8 cellular contexts compared by ENCODE assay signal in genomic region chr17:51258756-51259573, GRCh38. TPM values are rescaled to one million over a fixed set of nuclear protein-coding genes. Genes with fewer than 3 reads are reported as not detected.
A peak's percentile ranks its signal among the peaks of the same experiment; 100 is the strongest.
DNase-seq lines count a peak whose midpoint lies in the region; ATAC-seq and TF ChIP-seq lines count a peak whose summit lies in the region.

No MANE protein-coding gene starts in this region.

- peaks cover 63% of the 10 kb centered on the region for H3K4me1 Mint-ChIP-seq in activated CD8-positive, alpha-beta T cell treated with anti-CD3 and anti-CD28 coated beads, Interleukin-2, amount 10 ng/mL, durations not matched to agents 7 days and 5 days (ENCODE audit: low read depth)

- no peak for TF ChIP-seq CTCF in omental fat pad (IDR thresholded peaks at IDR 0.05)

- H3K4me3 Mint-ChIP-seq in activated CD8-positive, alpha-beta T cell treated with anti-CD3 and anti-CD28 coated beads, Interleukin-2, amount 10 ng/mL, durations not matched to agents 7 days and 5 days, result peak overlapping the region; percentile 88

- DNase-seq in COR-L47 (lab: John Stamatoyannopoulos, UW) (peak; percentile 0), HuH-7 (ENCODE audit: low spot score) (peak; percentile 26), globus pallidus (ENCODE audit: low spot score) (peak; percentile 40), pons (ENCODE audit: low spot score) (peak; percentile 68), omental fat pad (ENCODE audit: low spot score) (no peak), NCI-H1694 treated with DMSO at 0.1 percent for 48 hours (lab: John Stamatoyannopoulos, UW) (no peak)
- DNase-seq in activated CD8-positive, alpha-beta T cell treated with anti-CD3 and anti-CD28 coated beads, Interleukin-2, amount 10 ng/mL, durations not matched to agents 7 days and 5 days, result peak; percentile 29
- no peak for DNase-seq in stimulated activated naive CD4-positive, alpha-beta T cell treated with Interleukin-2 at 50 U/mL for 16 hours (lab: John Stamatoyannopoulos, UW)

- H3K9me3 Mint-ChIP-seq in activated CD8-positive, alpha-beta T cell treated with anti-CD3 and anti-CD28 coated beads, Interleukin-2, amount 10 ng/mL, durations not matched to agents 7 days and 5 days (ENCODE audit: insufficient read depth), result no peaks in the 10 kb centered on the region

- no peaks in the 10 kb centered on the region for H3K27me3 Mint-ChIP-seq in activated CD8-positive, alpha-beta T cell treated with anti-CD3 and anti-CD28 coated beads, Interleukin-2, amount 10 ng/mL, durations not matched to agents 7 days and 5 days (ENCODE audit: low read depth)

- POLR2A ChIA-PET in activated CD8-positive, alpha-beta T cell treated with anti-CD3 and anti-CD28 coated beads, Interleukin-2, amount 10 ng/mL, durations not matched to agents 7 days and 5 days (lab: Charles Lee), result interaction anchor here (0.8 kb wide), 1 partner anchor 393 kb away, joined by 5 read pairs; no protein-coding TSS in a partner anchor

- peaks cover 46% of the 10 kb centered on the region for H3K36me3 Mint-ChIP-seq in activated CD8-positive, alpha-beta T cell treated with anti-CD3 and anti-CD28 coated beads, Interleukin-2, amount 10 ng/mL, durations not matched to agents 7 days and 5 days (ENCODE audit: low read depth)

- peak overlapping the region; percentile 72 for H3K27ac Mint-ChIP-seq in activated CD8-positive, alpha-beta T cell treated with anti-CD3 and anti-CD28 coated beads, Interleukin-2, amount 10 ng/mL, durations not matched to agents 7 days and 5 days

- CTCF ChIA-PET in activated CD8-positive, alpha-beta T cell treated with anti-CD3 and anti-CD28 coated beads, Interleukin-2, amount 10 ng/mL, durations not matched to agents 7 days and 5 days (lab: Charles Lee), result interaction anchor here (1.0 kb wide), 2 partner anchors 25 to 373 kb away, joined by 3 to 4 read pairs; no protein-coding TSS in a partner anchor

- ATAC-seq in activated CD8-positive, alpha-beta T cell treated with anti-CD3 and anti-CD28 coated beads, Interleukin-2, amount 10 ng/mL, durations not matched to agents 7 days and 5 days, result no peak
- no peak for ATAC-seq in omental fat pad (ENCODE audit: low FRiP score)

RNA-seq across cellular contexts. Expression of gene MBTD1, which starts 0.9 kb away (rescaled TPM):
- total RNA-seq in activated CD8-positive, alpha-beta T cell treated with anti-CD3 and anti-CD28 coated beads, Interleukin-2, amount 10 ng/mL, durations not matched to agents 7 days and 5 days, result 10 to 100 TPM; 10.4 to 11.4 TPM
- total RNA-seq in omental fat pad, result 10 to 100 TPM; 11.2 to 22.4 (median 15.6) TPM

RNA-seq across cellular contexts. Expression of gene UTP18, which starts 1.4 kb away (rescaled TPM):
- total RNA-seq in activated CD8-positive, alpha-beta T cell treated with anti-CD3 and anti-CD28 coated beads, Interleukin-2, amount 10 ng/mL, durations not matched to agents 7 days and 5 days, result 10 to 100 TPM; 47.4 to 52.1 TPM
- total RNA-seq in omental fat pad, result 10 to 100 TPM; 24.1 to 51.0 (median 24.4) TPM

Comparison
In these comparisons a context has a peak if more than half of its experiments do, and no peak if none do; other contexts are left out.
1. DNase-seq: peak in COR-L47 (single experiment), HuH-7 (single experiment), activated CD8-positive, alpha-beta T cell treated with anti-CD3 and anti-CD28 coated beads, Interleukin-2, amount 10 ng/mL, durations not matched to agents 7 days and 5 days (single experiment), globus pallidus (single experiment) and pons (single experiment); none in stimulated activated naive CD4-positive, alpha-beta T cell treated with Interleukin-2 at 50 U/mL for 16 hours (single experiment), omental fat pad (single experiment) and NCI-H1694 treated with DMSO at 0.1 percent for 48 hours (single experiment).